Comparison of ENCODE assay signal across 24 cellular contexts in genomic region chr2:226483143-226483542, GRCh38.
DNase-seq lines count a peak whose midpoint lies in the region; ATAC-seq lines count a peak whose summit lies in the region.
"Had no signal": no experiment of that assay in that cellular context is flagged by ENCODE, and none has a peak within 500 bp of the region (broad histone marks: within the 10 kb centered on the region; RNA-seq: fewer than 3 reads in every experiment).

No MANE protein-coding gene starts in this region.

- no peak overlapping the region for H3K4me3 ChIP-seq in adipocyte (ENCODE audit: low read length)
- H3K4me3 ChIP-seq: cardiac muscle cell, lung, skin epidermis had no signal

- no peaks in the 10 kb centered on the region for H3K27me3 ChIP-seq in adipocyte (replicated peaks; ENCODE audit: control insufficient read depth, insufficient read depth, low read length)
- H3K27me3 ChIP-seq: cardiac muscle cell had no signal

- ATAC-seq in HG03108 (IDR thresholded peaks at IDR 0.05; ENCODE audit: unreplicated experiment), result no peak

- peaks cover 10% of the 10 kb centered on the region for H3K4me1 ChIP-seq in adipocyte (ENCODE audit: control insufficient read depth, insufficient read depth, low read length)

- peak; percentile 9 for DNase-seq in NCI-H748 (lab: John Stamatoyannopoulos, UW; ENCODE audit: unreplicated experiment)
- DNase-seq in NCI-H748 treated with DMSO at 0.1 percent for 48 hours (lab: John Stamatoyannopoulos, UW), result no peak
- peak; percentile 8 for DNase-seq in adipocyte (ENCODE audit: low read depth)
- DNase-seq in islet precursor cell, result peak; percentile 54
- DNase-seq in CD1c-positive myeloid dendritic cell (ENCODE audit: extremely low spot score), result no peak
- DNase-seq in activated effector memory CD4-positive, alpha-beta T cell treated with anti-CD3 and anti-CD28 coated beads, Interleukin-2, amount 50 U/mL, for 16 hours, result no peak
- no peak for DNase-seq in AG08395 (ENCODE audit: low spot score)
- DNase-seq: activated B cell treated with CpG ODN at 0.5 μM for 24 hours; activated naive CD8-positive, alpha-beta T cell treated with anti-CD3 and anti-CD28 coated beads, Interleukin-2, amount 10 ng/mL, durations not matched to agents 7 days and 5 days; activated T-cell treated with anti-CD3 and anti-CD28 coated beads, Interleukin-2, amount 50 U/mL, for 48 hours; DMS53; KBM-7; MV-4-11; naive B cell; NCI-H2081; NCI-H526; OCI-M1; SHP77 treated with DMSO at 0.1 percent for 48 hours; stimulated activated CD4-positive, alpha-beta T cell treated with anti-CD3 and anti-CD28 coated beads, Interleukin-4, amount 100 ng/mL, for 4 hours; T-helper 2 cell had no signal

- no peaks in the 10 kb centered on the region for H3K36me3 ChIP-seq in adipocyte (ENCODE audit: control insufficient read depth, insufficient read depth, low read length, severe bottlenecking)
- H3K36me3 ChIP-seq: cardiac muscle cell had no signal

- no peak overlapping the region for H3K9ac ChIP-seq in adipocyte (ENCODE audit: low read length)

- H3K9me3 ChIP-seq in adipocyte (ENCODE audit: control insufficient read depth, low read length), result no peaks in the 10 kb centered on the region

Comparison
In these comparisons a context has a peak if more than half of its experiments do, and no peak if none do; other contexts are left out.
1. DNase-seq: peak in NCI-H748 (single experiment), adipocyte (single experiment) and islet precursor cell (single experiment); none in NCI-H748 treated with DMSO at 0.1 percent for 48 hours (single experiment), CD1c-positive myeloid dendritic cell (single experiment), activated effector memory CD4-positive, alpha-beta T cell treated with anti-CD3 and anti-CD28 coated beads, Interleukin-2, amount 50 U/mL, for 16 hours (single experiment) and AG08395 (single experiment).